8 cellular contexts compared by ENCODE assay signal in the genomic region with DNA sequence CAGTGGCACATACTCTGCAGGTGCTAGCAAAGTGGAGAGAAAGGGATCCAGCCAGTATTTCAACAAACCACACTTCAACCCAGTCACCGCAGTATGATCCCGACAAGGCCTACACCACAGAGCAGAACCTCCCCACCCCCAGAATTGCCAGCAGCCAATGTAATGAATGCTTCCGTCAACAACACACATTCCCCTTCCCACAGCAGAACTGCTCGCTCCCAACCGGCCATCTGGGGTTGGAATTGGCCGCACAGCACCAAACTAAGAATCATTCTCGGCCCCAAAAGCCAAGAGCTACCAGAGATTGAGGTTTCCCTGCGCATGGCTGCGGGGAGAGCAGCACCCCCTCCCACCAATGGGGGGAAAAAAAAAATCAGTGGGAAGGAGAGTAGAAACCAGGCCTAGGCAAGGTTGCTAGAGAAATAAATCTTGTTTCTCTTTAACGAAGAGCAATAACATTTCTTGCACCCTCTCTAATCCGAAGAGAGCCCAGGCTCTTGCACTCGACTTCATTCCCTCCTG. TPM values are rescaled to one million over a fixed set of nuclear protein-coding genes. Genes with fewer than 3 reads are reported as not detected.
DNase-seq lines count a peak whose midpoint lies in the region; ATAC-seq and TF ChIP-seq lines count a peak whose summit lies in the region.

No MANE protein-coding gene starts in this region.

- H3K4me3 ChIP-seq in breast epithelium, result peak overlapping the region; percentile 82 to 93 (median 90)
- peak overlapping the region; percentile 78 for H3K4me3 ChIP-seq in iPS-18a (ENCODE audit: low read length)

- H3K27me3 ChIP-seq in breast epithelium, result no peaks in the 10 kb centered on the region
- no peaks in the 10 kb centered on the region for H3K27me3 ChIP-seq in iPS-18a (ENCODE audit: control insufficient read depth, insufficient read depth, low read length)

- no peak for TF ChIP-seq POLR2A in breast epithelium (IDR thresholded peaks at IDR 0.05)

- peak; percentile 45 for ATAC-seq in sciatic nerve
- ATAC-seq in GM21723 (IDR thresholded peaks at IDR 0.05; ENCODE audit: unreplicated experiment), result no peak
- ATAC-seq in GM19035 (IDR thresholded peaks at IDR 0.05; ENCODE audit: unreplicated experiment), result no peak

- peak overlapping the region; percentile 98 to 99 for H3K27ac ChIP-seq in breast epithelium
- no peak overlapping the region for H3K27ac ChIP-seq in iPS-18a (ENCODE audit: low read length)

- H3K9me3 ChIP-seq in ES-I3 (ENCODE audit: control insufficient read depth, insufficient read depth, low read length) (no peaks in the 10 kb centered on the region), breast epithelium (no peaks in the 10 kb centered on the region), iPS-18a (ENCODE audit: control insufficient read depth, low read depth, low read length) (no peaks in the 10 kb centered on the region)

- H3K36me3 ChIP-seq in ES-I3 (ENCODE audit: insufficient read depth, low read length) (no peaks in the 10 kb centered on the region), breast epithelium (no peaks in the 10 kb centered on the region), iPS-18a (ENCODE audit: control insufficient read depth, low read depth, low read length) (no peaks in the 10 kb centered on the region)

- H3K9ac ChIP-seq in ES-I3 (ENCODE audit: low read depth, low read length), result peak overlapping the region; percentile 99
- peak overlapping the region; percentile 75 for H3K9ac ChIP-seq in iPS-18a (ENCODE audit: low read length)

- TF ChIP-seq CTCF in breast epithelium (IDR thresholded peaks at IDR 0.05), result no peak

- DNase-seq in M059J (ENCODE audit: low read depth), result peak; percentile 87
- DNase-seq in SKM-1 treated with dmso at 0.1 percent for 144 hours (lab: John Stamatoyannopoulos, UW; ENCODE audit: unreplicated experiment), result peak; percentile 55
- peak; percentile 49 to 65 for DNase-seq in breast epithelium (ENCODE audit: low spot score in 2 of 2)
- peak; percentile 66 for DNase-seq in sciatic nerve (ENCODE audit: low spot score)

- intact Hi-C loops in breast epithelium (cut with DNase I; ENCODE audit: low total_unique reads), result no loop called here
- intact Hi-C loops in sciatic nerve (cut with DNase I), result no loop called here

- H3K4me1 ChIP-seq in ES-I3 (ENCODE audit: insufficient read depth, low read length) (peaks cover 21% of the 10 kb centered on the region), breast epithelium (peaks cover 4 to 19% of the 10 kb centered on the region in 2 donors), iPS-18a (ENCODE audit: control insufficient read depth, low read depth, low read length) (peaks cover 48% of the 10 kb centered on the region)

RNA-seq across cellular contexts. Expression of a gene that starts 1.1 kb away (rescaled TPM):
- total RNA-seq in M059J (2014; rRNA removed; shearing (Covaris generic)), result 9.2 and 19.7 TPM in 2 replicates
- total RNA-seq in breast epithelium (10 to 100 TPM; 27.8 to 38.3 (median 37.8) TPM), sciatic nerve (51.3 TPM)
